In genomic region chr18:54169710-54170403, GRCh38 we compare ENCODE assay signal across 25 cellular contexts.
"Had no signal": no experiment of that assay in that cellular context is flagged by ENCODE, and none has a peak within 500 bp of the region (broad histone marks: within the 10 kb centered on the region; RNA-seq: fewer than 3 reads in every experiment).

No MANE protein-coding gene starts in this region.

- H3K4me1 Mint-ChIP-seq: brain, endodermal cell had no signal

- H3K27me3 Mint-ChIP-seq: activated CD8-positive, alpha-beta memory T cell treated with anti-CD3 and anti-CD28 coated beads, Interleukin-2, amount 10 ng/mL, durations not matched to agents 7 days and 5 days; brain; dendritic cell treated with granulocyte-macrophage colony-stimulating factor and Interleukin-4, amounts not matched to agents 40 ng/mL and 50 ng/mL, for 4 days; naive thymus-derived CD4-positive, alpha-beta T cell; progenitor cell of endocrine pancreas; T-helper 17 cell had no signal

- H3K27ac Mint-ChIP-seq: activated CD8-positive, alpha-beta memory T cell treated with anti-CD3 and anti-CD28 coated beads, Interleukin-2, amount 10 ng/mL, durations not matched to agents 7 days and 5 days; activated CD8-positive, alpha-beta T cell treated with anti-CD3 and anti-CD28 coated beads, Interleukin-2, amount 10 ng/mL, durations not matched to agents 7 days and 5 days; brain; dendritic cell treated with granulocyte-macrophage colony-stimulating factor and Interleukin-4, amounts not matched to agents 40 ng/mL and 50 ng/mL, for 4 days; endodermal cell; mesothelial cell of epicardium; progenitor cell of endocrine pancreas; T-helper 17 cell had no signal

- ATAC-seq: activated CD8-positive, alpha-beta memory T cell treated with anti-CD3 and anti-CD28 coated beads, Interleukin-2, amount 10 ng/mL, durations not matched to agents 7 days and 5 days; activated CD8-positive, alpha-beta T cell treated with anti-CD3 and anti-CD28 coated beads, Interleukin-2, amount 10 ng/mL, durations not matched to agents 7 days and 5 days; esophagus mucosa; naive thymus-derived CD4-positive, alpha-beta T cell; sciatic nerve; T-helper 17 cell; upper lobe of right lung had no signal

- DNase-seq: activated CD4-positive, alpha-beta T cell treated with anti-CD3 and anti-CD28 coated beads, Interleukin-2, amount 50 U/mL, for 1 hour; activated CD4-positive, CD25-positive, alpha-beta regulatory T cell treated with anti-CD3 and anti-CD28 coated beads, Interleukin-2, amount 50 U/mL, for 72 hours; activated CD8-positive, alpha-beta memory T cell treated with anti-CD3 and anti-CD28 coated beads, Interleukin-2, amount 10 ng/mL, durations not matched to agents 7 days and 5 days; activated CD8-positive, alpha-beta T cell treated with anti-CD3 and anti-CD28 coated beads, Interleukin-2, amount 10 ng/mL, durations not matched to agents 7 days and 5 days; activated gamma-delta T cell; activated naive CD4-positive, alpha-beta T cell treated with anti-CD3 and anti-CD28 coated beads, Interleukin-2, amount 50 U/mL, for 16 hours; anterior cingulate cortex; endodermal cell; foreskin fibroblast; left ventricle myocardium inferior; mammary epithelial cell; naive thymus-derived CD4-positive, alpha-beta T cell; ovary; stimulated activated CD4-positive, alpha-beta T cell treated with anti-CD3 and anti-CD28 coated beads, Interleukin-12 subunit alpha, Interleukin-12 subunit beta, amount 100 ng/mL, for 4 hours; stimulated activated CD4-positive, alpha-beta T cell treated with anti-CD3 and anti-CD28 coated beads, Interleukin-4, amount 100 ng/mL, for 1 hour; T-helper 17 cell; T1000; tibial artery; upper lobe of right lung had no signal

- H3K9me3 Mint-ChIP-seq: brain; dendritic cell treated with granulocyte-macrophage colony-stimulating factor and Interleukin-4, amounts not matched to agents 40 ng/mL and 50 ng/mL, for 4 days; endodermal cell; mesothelial cell of epicardium; naive thymus-derived CD4-positive, alpha-beta T cell had no signal

- H3K4me3 Mint-ChIP-seq: activated CD8-positive, alpha-beta memory T cell treated with anti-CD3 and anti-CD28 coated beads, Interleukin-2, amount 10 ng/mL, durations not matched to agents 7 days and 5 days; activated CD8-positive, alpha-beta T cell treated with anti-CD3 and anti-CD28 coated beads, Interleukin-2, amount 10 ng/mL, durations not matched to agents 7 days and 5 days; brain; dendritic cell treated with granulocyte-macrophage colony-stimulating factor and Interleukin-4, amounts not matched to agents 40 ng/mL and 50 ng/mL, for 4 days; endodermal cell; mesothelial cell of epicardium; naive thymus-derived CD4-positive, alpha-beta T cell; T-helper 17 cell had no signal
